In the genomic region with DNA sequence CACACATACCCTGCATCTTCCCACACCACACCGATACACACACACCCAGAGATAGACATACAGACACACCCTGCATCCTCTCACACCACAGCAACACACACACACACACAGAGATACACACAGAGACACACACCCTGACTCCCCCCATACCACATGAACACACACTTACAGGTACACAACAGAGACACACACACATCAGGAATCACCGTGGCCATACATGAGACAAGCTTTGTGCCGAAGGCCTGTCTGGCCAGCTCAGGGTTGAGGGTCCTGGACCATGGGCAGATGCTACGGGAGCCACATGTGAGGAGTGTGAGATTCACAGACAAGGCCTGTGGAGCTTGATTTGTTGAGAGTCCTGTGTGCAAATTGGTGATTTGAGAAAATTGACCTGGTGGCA, we compare ENCODE assay signal across 27 cellular contexts. TPM values are rescaled to one million over a fixed set of nuclear protein-coding genes. Genes with fewer than 3 reads are reported as not detected.
DNase-seq lines count a peak whose midpoint lies in the region; ATAC-seq, FAIRE-seq and TF ChIP-seq lines count a peak whose summit lies in the region.
"Had no signal": no experiment of that assay in that cellular context is flagged by ENCODE, and none has a peak within 500 bp of the region (broad histone marks: within the 10 kb centered on the region; RNA-seq: fewer than 3 reads in every experiment).

No MANE protein-coding gene starts in this region.

- no CpG with 5 or more reads among the region's 4 CpGs for WGBS in mesendoderm (ENCODE audit: extremely low coverage, insufficient coverage, low lambda C conversion rate)

- H3K27me3 ChIP-seq in bronchial epithelial cell (ENCODE audit: control insufficient read depth, insufficient read depth, low read length) (no peaks in the 10 kb centered on the region), mesendoderm (ENCODE audit: insufficient read depth, low read length, poor library complexity) (no peaks in the 10 kb centered on the region)
- H3K27me3 ChIP-seq: SJCRH30, testis had no signal

- H3K4me3 ChIP-seq in bronchial epithelial cell (ENCODE audit: low read depth, low read length): no peak overlapping the region
- H3K4me3 ChIP-seq in mesendoderm (ENCODE audit: low read length): no peak overlapping the region
- H3K4me3 ChIP-seq: SJCRH30, testis had no signal

- H2AK5ac ChIP-seq in mesendoderm (ENCODE audit: low read length): no peak overlapping the region

- POLR2A ChIA-PET in activated CD4-positive, alpha-beta memory T cell treated with anti-CD3 and anti-CD28 coated beads, Interleukin-2, amount 10 ng/mL, durations not matched to agents 7 days and 5 days (lab: Charles Lee): interaction anchor here (1.3 to 2.4 kb wide), 2 partner anchors 15 to 16 kb away, joined by 3 to 20 read pairs; partner anchors contain the start of gene IMPA2
- POLR2A ChIA-PET in activated CD4-positive, alpha-beta memory T cell treated with anti-CD3 and anti-CD28 coated beads for 36 hours (lab: Charles Lee): no interaction called here

- no peak overlapping the region for H3K4me2 ChIP-seq in mesendoderm (ENCODE audit: low read length)

- intact Hi-C loops in activated CD4-positive, alpha-beta memory T cell treated with anti-CD3 and anti-CD28 coated beads for 36 hours (cut with micrococcal nuclease): no loop called here

- H3K18ac ChIP-seq in mesendoderm (ENCODE audit: low read length): no peak overlapping the region

- no peak overlapping the region for H3K4me3 Mint-ChIP-seq in activated CD4-positive, alpha-beta memory T cell treated with anti-CD3 and anti-CD28 coated beads, Interleukin-2, amount 10 ng/mL, durations not matched to agents 7 days and 5 days
- no peak overlapping the region for H3K4me3 Mint-ChIP-seq in activated CD4-positive, alpha-beta memory T cell treated with anti-CD3 and anti-CD28 coated beads for 36 hours
- no peak overlapping the region for H3K4me3 Mint-ChIP-seq in nephron
- H3K4me3 Mint-ChIP-seq in stimulated activated effector memory CD8-positive, alpha-beta T cell treated with anti-CD3 and anti-CD28 coated beads, Interleukin-12 subunit alpha, Interleukin-12 subunit beta, amount 100 ng/mL, for 72 hours: no peak overlapping the region
- no peak overlapping the region for H3K4me3 Mint-ChIP-seq in stimulated activated naive B cell treated with anti-CD40 and anti-IgM and Interleukin-4, amounts not matched to agents 10 μg/mL and 1 μg/mL and 100 μg/mL, for 72 hours
- H3K4me3 Mint-ChIP-seq: CD8-positive, alpha-beta memory T cell; naive thymus-derived CD8-positive, alpha-beta T cell; stimulated activated memory B cell treated with anti-CD40 and anti-IgM and Interleukin-4, amounts not matched to agents 10 μg/mL and 1 μg/mL and 100 μg/mL, for 72 hours had no signal

- no peak overlapping the region for H3K9ac ChIP-seq in mesendoderm (ENCODE audit: low read length)
- H3K9ac ChIP-seq: parathyroid adenoma had no signal

- H3K36me3 Mint-ChIP-seq in activated CD4-positive, alpha-beta memory T cell treated with anti-CD3 and anti-CD28 coated beads, Interleukin-2, amount 10 ng/mL, durations not matched to agents 7 days and 5 days (ENCODE audit: low read depth): peaks cover 5% of the 10 kb centered on the region
- H3K36me3 Mint-ChIP-seq in activated CD4-positive, alpha-beta memory T cell treated with anti-CD3 and anti-CD28 coated beads for 36 hours: peaks cover 4% of the 10 kb centered on the region
- H3K36me3 Mint-ChIP-seq in nephron (ENCODE audit: low read depth): peaks cover 9% of the 10 kb centered on the region
- H3K36me3 Mint-ChIP-seq in stimulated activated effector memory CD8-positive, alpha-beta T cell treated with anti-CD3 and anti-CD28 coated beads, Interleukin-12 subunit alpha, Interleukin-12 subunit beta, amount 100 ng/mL, for 72 hours: no peaks in the 10 kb centered on the region
- H3K36me3 Mint-ChIP-seq in stimulated activated naive B cell treated with anti-CD40 and anti-IgM and Interleukin-4, amounts not matched to agents 10 μg/mL and 1 μg/mL and 100 μg/mL, for 72 hours: peaks cover 0 to 4% of the 10 kb centered on the region in 2 donors
- H3K36me3 Mint-ChIP-seq: naive thymus-derived CD8-positive, alpha-beta T cell; stimulated activated memory B cell treated with anti-CD40 and anti-IgM and Interleukin-4, amounts not matched to agents 10 μg/mL and 1 μg/mL and 100 μg/mL, for 72 hours had no signal

- CTCF ChIA-PET in activated CD4-positive, alpha-beta memory T cell treated with anti-CD3 and anti-CD28 coated beads, Interleukin-2, amount 10 ng/mL, durations not matched to agents 7 days and 5 days (lab: Charles Lee): interaction anchor here (2.6 to 8.9 kb wide), 3 partner anchors 43 to 58 kb away, joined by 13 to 197 read pairs (median 18); no protein-coding TSS in a partner anchor
- CTCF ChIA-PET in activated CD4-positive, alpha-beta memory T cell treated with anti-CD3 and anti-CD28 coated beads for 36 hours (lab: Charles Lee): interaction anchor here (0.7 to 12.8 kb wide), 7 partner anchors 15 to 264 kb away, joined by 3 to 281 read pairs (median 15); partner anchors contain the start of gene IMPA2

- peaks cover 23% of the 10 kb centered on the region for H3K79me1 ChIP-seq in mesendoderm (ENCODE audit: low read length)

- FAIRE-seq in bronchial epithelial cell (lab: Jason Lieb, UNC): peak; percentile 75
- FAIRE-seq: astrocyte, GM12891 had no signal

- no peak overlapping the region for H3K23ac ChIP-seq in mesendoderm (ENCODE audit: low read length)

- no peak for TF ChIP-seq CTCF in bronchial epithelial cell (IDR thresholded peaks at IDR 0.05; ENCODE audit: insufficient read depth, low read length, severe bottlenecking)
- no peak for TF ChIP-seq CTCF in nephron (IDR thresholded peaks at IDR 0.05; ENCODE audit: unreplicated experiment in 3 of 3)

- H4K5ac ChIP-seq in mesendoderm (ENCODE audit: low read length): no peak overlapping the region

- H3K36me3 ChIP-seq in bronchial epithelial cell (ENCODE audit: control insufficient read depth, insufficient read depth, low read length) (peaks cover 7% of the 10 kb centered on the region), mesendoderm (ENCODE audit: control insufficient read depth, insufficient read depth, low read length) (peaks cover 6% of the 10 kb centered on the region)
- H3K36me3 ChIP-seq: SJCRH30 had no signal

- no peaks in the 10 kb centered on the region for H3K27me3 Mint-ChIP-seq in activated CD4-positive, alpha-beta memory T cell treated with anti-CD3 and anti-CD28 coated beads, Interleukin-2, amount 10 ng/mL, durations not matched to agents 7 days and 5 days
- no peaks in the 10 kb centered on the region for H3K27me3 Mint-ChIP-seq in activated CD4-positive, alpha-beta memory T cell treated with anti-CD3 and anti-CD28 coated beads for 36 hours
- peaks cover 3% of the 10 kb centered on the region for H3K27me3 Mint-ChIP-seq in nephron (ENCODE audit: low read depth)
- no peaks in the 10 kb centered on the region for H3K27me3 Mint-ChIP-seq in stimulated activated naive B cell treated with anti-CD40 and anti-IgM and Interleukin-4, amounts not matched to agents 10 μg/mL and 1 μg/mL and 100 μg/mL, for 72 hours
- H3K27me3 Mint-ChIP-seq: naive thymus-derived CD8-positive, alpha-beta T cell; stimulated activated memory B cell treated with anti-CD40 and anti-IgM and Interleukin-4, amounts not matched to agents 10 μg/mL and 1 μg/mL and 100 μg/mL, for 72 hours had no signal

- H3K27ac Mint-ChIP-seq in activated CD4-positive, alpha-beta memory T cell treated with anti-CD3 and anti-CD28 coated beads, Interleukin-2, amount 10 ng/mL, durations not matched to agents 7 days and 5 days: peak overlapping the region; percentile 1
- H3K27ac Mint-ChIP-seq in activated CD4-positive, alpha-beta memory T cell treated with anti-CD3 and anti-CD28 coated beads for 36 hours: no peak overlapping the region
- H3K27ac Mint-ChIP-seq in nephron: peak overlapping the region; percentile 6 to 40 (median 38)
- H3K27ac Mint-ChIP-seq in stimulated activated effector memory CD8-positive, alpha-beta T cell treated with anti-CD3 and anti-CD28 coated beads, Interleukin-12 subunit alpha, Interleukin-12 subunit beta, amount 100 ng/mL, for 72 hours: no peak overlapping the region
- no peak overlapping the region for H3K27ac Mint-ChIP-seq in stimulated activated naive B cell treated with anti-CD40 and anti-IgM and Interleukin-4, amounts not matched to agents 10 μg/mL and 1 μg/mL and 100 μg/mL, for 72 hours

- H3K56ac ChIP-seq in mesendoderm (ENCODE audit: low read length): no peak overlapping the region

- no peak overlapping the region for H3K27ac ChIP-seq in mesendoderm (ENCODE audit: low read depth, low read length)
- H3K27ac ChIP-seq: parathyroid adenoma had no signal

- no peak overlapping the region for H2BK5ac ChIP-seq in mesendoderm (ENCODE audit: low read length)

- DNase-seq in activated CD4-positive, alpha-beta memory T cell treated with anti-CD3 and anti-CD28 coated beads, Interleukin-2, amount 10 ng/mL, durations not matched to agents 7 days and 5 days: no peak
- no peak for DNase-seq in activated CD4-positive, alpha-beta memory T cell treated with anti-CD3 and anti-CD28 coated beads for 36 hours
- no peak for DNase-seq in bronchial epithelial cell (ENCODE audit: low read depth)
- DNase-seq in stimulated activated effector memory CD8-positive, alpha-beta T cell treated with anti-CD3 and anti-CD28 coated beads, Interleukin-12 subunit alpha, Interleukin-12 subunit beta, amount 100 ng/mL, for 72 hours (ENCODE audit: low spot score in 2 of 2): no peak
- no peak for DNase-seq in kidney glomerular epithelial cell (lab: John Stamatoyannopoulos, UW)
- DNase-seq in stimulated activated naive B cell treated with anti-CD40 and anti-IgM and Interleukin-4, amounts not matched to agents 10 μg/mL and 1 μg/mL and 100 μg/mL, for 72 hours: no peak
- DNase-seq in mesendoderm: no peak
- DNase-seq: 8988T; activated CD4-positive, CD25-positive, alpha-beta regulatory T cell treated with anti-CD3 and anti-CD28 coated beads, Interleukin-2, amount 50 U/mL, for 72 hours; activated gamma-delta T cell treated with Interleukin-2 at 50 U/mL for 16 hours; CD8-positive, alpha-beta memory T cell; central memory CD4-positive, alpha-beta T cell; midbrain; naive thymus-derived CD8-positive, alpha-beta T cell; NCI-H1048; NCI-H187 treated with DMSO at 0.1 percent for 48 hours; NCI-H2171 treated with DMSO at 0.1 percent for 48 hours; SJCRH30; stimulated activated CD4-positive, alpha-beta T cell treated with anti-CD3 and anti-CD28 coated beads, Interleukin-4, amount 100 ng/mL, for 24 hours; testis had no signal

- peaks cover 8% of the 10 kb centered on the region for H3K4me1 ChIP-seq in mesendoderm (ENCODE audit: control insufficient read depth, low read depth, low read length)

- H3K79me2 ChIP-seq in mesendoderm (ENCODE audit: control insufficient read depth, insufficient read depth, low read length): peaks cover 23% of the 10 kb centered on the region

- H2BK120ac ChIP-seq in mesendoderm (ENCODE audit: low read depth, low read length): no peak overlapping the region

- no peak overlapping the region for H4K8ac ChIP-seq in mesendoderm (ENCODE audit: low read depth, low read length)

- no peak overlapping the region for H3K4ac ChIP-seq in mesendoderm (ENCODE audit: low read depth, low read length)

- no peaks in the 10 kb centered on the region for H3K9me3 Mint-ChIP-seq in activated CD4-positive, alpha-beta memory T cell treated with anti-CD3 and anti-CD28 coated beads, Interleukin-2, amount 10 ng/mL, durations not matched to agents 7 days and 5 days
- no peaks in the 10 kb centered on the region for H3K9me3 Mint-ChIP-seq in activated CD4-positive, alpha-beta memory T cell treated with anti-CD3 and anti-CD28 coated beads for 36 hours
- no peaks in the 10 kb centered on the region for H3K9me3 Mint-ChIP-seq in nephron
- no peaks in the 10 kb centered on the region for H3K9me3 Mint-ChIP-seq in stimulated activated effector memory CD8-positive, alpha-beta T cell treated with anti-CD3 and anti-CD28 coated beads, Interleukin-12 subunit alpha, Interleukin-12 subunit beta, amount 100 ng/mL, for 72 hours
- H3K9me3 Mint-ChIP-seq in stimulated activated naive B cell treated with anti-CD40 and anti-IgM and Interleukin-4, amounts not matched to agents 10 μg/mL and 1 μg/mL and 100 μg/mL, for 72 hours: no peaks in the 10 kb centered on the region
- H3K9me3 Mint-ChIP-seq: CD8-positive, alpha-beta memory T cell; naive thymus-derived CD8-positive, alpha-beta T cell; stimulated activated memory B cell treated with anti-CD40 and anti-IgM and Interleukin-4, amounts not matched to agents 10 μg/mL and 1 μg/mL and 100 μg/mL, for 72 hours had no signal

- no peak overlapping the region for H2BK15ac ChIP-seq in mesendoderm (replicated peaks; ENCODE audit: low read depth)

- ATAC-seq in stimulated activated effector memory CD8-positive, alpha-beta T cell treated with anti-CD3 and anti-CD28 coated beads, Interleukin-12 subunit alpha, Interleukin-12 subunit beta, amount 100 ng/mL, for 72 hours: peak; percentile 3
- no peak for ATAC-seq in stimulated activated naive B cell treated with anti-CD40 and anti-IgM and Interleukin-4, amounts not matched to agents 10 μg/mL and 1 μg/mL and 100 μg/mL, for 72 hours (replicated peaks)
- ATAC-seq: left ventricle myocardium superior; naive thymus-derived CD8-positive, alpha-beta T cell; right cardiac atrium; stimulated activated memory B cell treated with anti-CD40 and anti-IgM and Interleukin-4, amounts not matched to agents 10 μg/mL and 1 μg/mL and 100 μg/mL, for 72 hours had no signal

- H3K4me1 Mint-ChIP-seq in activated CD4-positive, alpha-beta memory T cell treated with anti-CD3 and anti-CD28 coated beads, Interleukin-2, amount 10 ng/mL, durations not matched to agents 7 days and 5 days: peaks cover 20% of the 10 kb centered on the region
- H3K4me1 Mint-ChIP-seq in activated CD4-positive, alpha-beta memory T cell treated with anti-CD3 and anti-CD28 coated beads for 36 hours (ENCODE audit: low read depth): peaks cover 8% of the 10 kb centered on the region
- H3K4me1 Mint-ChIP-seq in nephron: peaks cover 66% of the 10 kb centered on the region
- peaks cover 12% of the 10 kb centered on the region for H3K4me1 Mint-ChIP-seq in stimulated activated effector memory CD8-positive, alpha-beta T cell treated with anti-CD3 and anti-CD28 coated beads, Interleukin-12 subunit alpha, Interleukin-12 subunit beta, amount 100 ng/mL, for 72 hours
- H3K4me1 Mint-ChIP-seq in stimulated activated naive B cell treated with anti-CD40 and anti-IgM and Interleukin-4, amounts not matched to agents 10 μg/mL and 1 μg/mL and 100 μg/mL, for 72 hours: peaks cover 14 to 16% of the 10 kb centered on the region in 2 donors

RNA-seq across cellular contexts. Expression of gene IMPA2, which starts 15.6 kb away (rescaled TPM):
- 10 to 100 TPM; 12.6 to 15.4 TPM for total RNA-seq in activated CD4-positive, alpha-beta memory T cell treated with anti-CD3 and anti-CD28 coated beads, Interleukin-2, amount 10 ng/mL, durations not matched to agents 7 days and 5 days
- total RNA-seq in activated CD4-positive, alpha-beta memory T cell treated with anti-CD3 and anti-CD28 coated beads for 36 hours: 10 to 100 TPM; 20.3 to 21.6 TPM
- total RNA-seq in bronchial epithelial cell: 66.1 and 91.1 TPM in 2 replicates
- polyA plus RNA-seq in mesendoderm (2013, experiment 1 of 2): 69.8 TPM
- polyA plus RNA-seq in mesendoderm (2013, experiment 2 of 2): 71.3 TPM

Comparison
In these comparisons a context has a peak if more than half of its experiments do, and no peak if none do; other contexts are left out.
1. H3K27ac Mint-ChIP-seq: peak in activated CD4-positive, alpha-beta memory T cell treated with anti-CD3 and anti-CD28 coated beads, Interleukin-2, amount 10 ng/mL, durations not matched to agents 7 days and 5 days (single experiment) and nephron (3 of 3); none in activated CD4-positive, alpha-beta memory T cell treated with anti-CD3 and anti-CD28 coated beads for 36 hours (single experiment), stimulated activated effector memory CD8-positive, alpha-beta T cell treated with anti-CD3 and anti-CD28 coated beads, Interleukin-12 subunit alpha, Interleukin-12 subunit beta, amount 100 ng/mL, for 72 hours (single experiment) and stimulated activated naive B cell treated with anti-CD40 and anti-IgM and Interleukin-4, amounts not matched to agents 10 μg/mL and 1 μg/mL and 100 μg/mL, for 72 hours (single experiment).